In genomic region chr6:71533939-71534379, GRCh38 we compare ENCODE assay signal across 1 cellular context.
TF ChIP-seq lines count a peak whose summit lies in the region.

No MANE protein-coding gene starts in this region.

TF ChIP-seq in GM23338, 12 proteins besides CTCF, POLR2A, EP300 and RAD21 (continued from another document):
- TF ChIP-seq REST (IDR thresholded peaks at IDR 0.05; ENCODE audit: unreplicated experiment) (no peak), EZH2 (IDR thresholded peaks at IDR 0.05; ENCODE audit: low read depth, unreplicated experiment) (no peak), STAT1 (IDR thresholded peaks at IDR 0.05; ENCODE audit: unreplicated experiment) (no peak), NANOG (IDR thresholded peaks at IDR 0.05; ENCODE audit: borderline replicate concordance) (no peak)
TF ChIP-seq in GM23338: peak in this region for 0.
